20 cellular contexts compared by ENCODE assay signal in genomic region chr9:2755285-2755684, GRCh38. TPM values are rescaled to one million over a fixed set of nuclear protein-coding genes. Genes with fewer than 3 reads are reported as not detected.
DNase-seq lines count a peak whose midpoint lies in the region; ATAC-seq and TF ChIP-seq lines count a peak whose summit lies in the region.
"Had no signal": no experiment of that assay in that cellular context is flagged by ENCODE, and none has a peak within 500 bp of the region (broad histone marks: within the 10 kb centered on the region; RNA-seq: fewer than 3 reads in every experiment).

No MANE protein-coding gene starts in this region.

- H3K9me3 ChIP-seq in HAP-1, result no peaks in the 10 kb centered on the region
- H3K9me3 ChIP-seq: prostate gland, SJSA1, transverse colon had no signal

- DNase-seq in DMS 273 (lab: John Stamatoyannopoulos, UW; ENCODE audit: unreplicated experiment) (peak; percentile 36), HAP-1 (ENCODE audit: low spot score in 2 of 2) (peak; percentile 22 to 93), NCI-H69 (lab: John Stamatoyannopoulos, UW) (peak; percentile 85), dermis blood vessel endothelial cell (peak; percentile 26), GM20000 (ENCODE audit: low spot score) (no peak), GM19238 (ENCODE audit: insufficient read length, low spot score) (no peak)
- DNase-seq: activated CD4-positive, alpha-beta T cell treated with anti-CD3 and anti-CD28 coated beads for 4 hours; activated T-cell treated with anti-CD3 and anti-CD28 coated beads, Interleukin-2, amount 50 U/mL, for 4 hours; head of caudate nucleus; NCI-H1092 treated with DMSO at 0.1 percent for 48 hours; stimulated activated CD8-positive, alpha-beta memory T cell treated with anti-CD3 and anti-CD28 coated beads, Interleukin-4, amount 100 ng/mL, for 48 hours; T-helper 1 cell; transverse colon had no signal

- H3K27me3 ChIP-seq in HAP-1 (ENCODE audit: low read depth), result no peaks in the 10 kb centered on the region
- H3K27me3 ChIP-seq: SJSA1, transverse colon had no signal

- H3K4me1 ChIP-seq in HAP-1, result peaks cover 39% of the 10 kb centered on the region
- H3K4me1 ChIP-seq: prostate gland, SJSA1, transverse colon had no signal

- no peak for TF ChIP-seq CTCF in GM20000 (IDR thresholded peaks at IDR 0.05; ENCODE audit: extremely low read depth, missing control alignments)

- no peak overlapping the region for H3K4me3 ChIP-seq in HAP-1
- H3K4me3 ChIP-seq: prostate gland, SJSA1, transverse colon had no signal

- in situ Hi-C loops in HAP-1 (cut with MboI; ENCODE audit: low sequenced_read_pairs), result no loop called here

- peaks cover 7% of the 10 kb centered on the region; the same call in 1 of the 2 replicates for H3K36me3 ChIP-seq in HAP-1 (replicated peaks)
- H3K36me3 ChIP-seq: prostate gland, SJSA1, transverse colon had no signal

- no peak for ATAC-seq in HG03571 (IDR thresholded peaks at IDR 0.05; ENCODE audit: unreplicated experiment)
- ATAC-seq: activated T-cell treated with anti-CD3 and anti-CD28 coated beads, Interleukin-2, amount 50 U/mL, for 4 hours had no signal

RNA-seq across cellular contexts. Expression of gene KCNV2, which starts 38.0 kb away (rescaled TPM):
- not detected in 2 replicates for total RNA-seq in dermis blood vessel endothelial cell
- total RNA-seq: activated T-cell treated with anti-CD3 and anti-CD28 coated beads, Interleukin-2, amount 50 U/mL, for 4 hours; cerebellum; epithelial cell of proximal tubule; H4; RPMI7951; SJSA1; transverse colon had no signal

Comparison
In these comparisons a context has a peak if more than half of its experiments do, and no peak if none do; other contexts are left out.
1. DNase-seq: peak in DMS 273 (single experiment), HAP-1 (2 of 2), NCI-H69 (single experiment) and dermis blood vessel endothelial cell (single experiment); none in GM20000 (single experiment) and GM19238 (single experiment).